ENCODE assay signal across 23 cellular contexts in the genomic region with DNA sequence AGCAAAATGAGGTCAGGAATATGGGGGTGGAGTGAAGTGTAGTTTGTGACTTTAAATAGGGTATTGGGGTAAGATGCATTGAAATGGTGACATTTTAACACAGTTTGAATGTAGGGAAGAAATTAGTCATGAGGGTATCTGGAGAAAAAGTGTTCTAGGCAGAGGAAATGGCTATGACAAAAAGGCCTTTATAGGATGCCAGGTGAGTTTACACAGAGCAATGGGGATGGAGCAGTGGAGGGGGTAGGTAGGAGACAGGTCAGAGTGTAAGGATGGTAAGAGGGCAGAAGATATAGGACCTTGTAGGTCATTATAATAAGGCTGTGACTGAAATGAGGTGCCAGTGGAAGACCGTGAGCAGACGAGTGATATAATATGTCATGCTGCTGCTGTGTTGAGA. TPM values are rescaled to one million over a fixed set of nuclear protein-coding genes. Genes with fewer than 3 reads are reported as not detected.
DNase-seq lines count a peak whose midpoint lies in the region; ATAC-seq and TF ChIP-seq lines count a peak whose summit lies in the region.
"Had no signal": no experiment of that assay in that cellular context is flagged by ENCODE, and none has a peak within 500 bp of the region (broad histone marks: within the 10 kb centered on the region; RNA-seq: fewer than 3 reads in every experiment).

No MANE protein-coding gene starts in this region.

- no peak for DNase-seq in activated CD4-positive, alpha-beta memory T cell treated with anti-CD3 and anti-CD28 coated beads for 36 hours
- DNase-seq in activated CD4-positive, alpha-beta memory T cell treated with anti-CD3 and anti-CD28 coated beads, Interleukin-2, amount 10 ng/mL, durations not matched to agents 7 days and 5 days = no peak
- peak; percentile 9 for DNase-seq in GM23248
- no peak for DNase-seq in foreskin keratinocyte
- no peak for DNase-seq in smooth muscle cell (lab: John Stamatoyannopoulos, UW; ENCODE audit: unreplicated experiment)
- DNase-seq in CD8-positive, alpha-beta T cell = no peak
- no peak for DNase-seq in HPDE6-E6E7 (ENCODE audit: extremely low spot score)
- DNase-seq: adrenal gland; body of pancreas; midbrain; naive thymus-derived CD8-positive, alpha-beta T cell; NCI-H1417 treated with DMSO at 0.1 percent for 48 hours; NCI-H2081 treated with DMSO at 0.1 percent for 48 hours; NCI-H226; NCI-H748 treated with DMSO at 0.1 percent for 48 hours; occipital lobe; Peyer's patch; SJCRH30; substantia nigra had no signal

- TF ChIP-seq CTCF in foreskin keratinocyte (conservative IDR thresholded peaks at IDR 0.05) (no peak), smooth muscle cell (IDR thresholded peaks at IDR 0.05; ENCODE audit: borderline replicate concordance, insufficient read depth, poor library complexity, severe bottlenecking) (no peak)
- TF ChIP-seq CTCF in CD8-positive, alpha-beta T cell (IDR thresholded peaks at IDR 0.05) = no peak

- H3K27ac Mint-ChIP-seq in activated CD4-positive, alpha-beta memory T cell treated with anti-CD3 and anti-CD28 coated beads for 36 hours = peak overlapping the region; percentile 19
- H3K27ac Mint-ChIP-seq in activated CD4-positive, alpha-beta memory T cell treated with anti-CD3 and anti-CD28 coated beads, Interleukin-2, amount 10 ng/mL, durations not matched to agents 7 days and 5 days = no peak overlapping the region
- no peak overlapping the region for H3K27ac Mint-ChIP-seq in CD8-positive, alpha-beta T cell
- H3K27ac Mint-ChIP-seq: CD4-positive, CD25-positive, alpha-beta regulatory T cell had no signal

- in situ Hi-C loops in GM23248 (cut with MboI) = no loop called here

- H4K20me1 ChIP-seq in GM23248 (ENCODE audit: insufficient read depth) (no peaks in the 10 kb centered on the region), smooth muscle cell (ENCODE audit: low read depth) (no peaks in the 10 kb centered on the region)

- H3K36me3 Mint-ChIP-seq in activated CD4-positive, alpha-beta memory T cell treated with anti-CD3 and anti-CD28 coated beads for 36 hours = peaks cover 5% of the 10 kb centered on the region
- no peaks in the 10 kb centered on the region for H3K36me3 Mint-ChIP-seq in activated CD4-positive, alpha-beta memory T cell treated with anti-CD3 and anti-CD28 coated beads, Interleukin-2, amount 10 ng/mL, durations not matched to agents 7 days and 5 days (ENCODE audit: low read depth)
- peaks cover 37% of the 10 kb centered on the region for H3K36me3 Mint-ChIP-seq in CD8-positive, alpha-beta T cell

- H3K36me3 ChIP-seq in GM23248 (ENCODE audit: low read depth) (peaks cover 46% of the 10 kb centered on the region), smooth muscle cell (ENCODE audit: low read depth) (peaks cover 5% of the 10 kb centered on the region)
- no peaks in the 10 kb centered on the region for H3K36me3 ChIP-seq in CD8-positive, alpha-beta T cell (ENCODE audit: insufficient read depth, low read length)
- H3K36me3 ChIP-seq: SJCRH30 had no signal

- ATAC-seq in foreskin keratinocyte = no peak
- no peak for ATAC-seq in HG03045 (IDR thresholded peaks at IDR 0.05; ENCODE audit: unreplicated experiment)
- no peak for ATAC-seq in CD8-positive, alpha-beta T cell
- ATAC-seq: body of pancreas; left lobe of liver; naive thymus-derived CD8-positive, alpha-beta T cell had no signal

- H3K4me1 ChIP-seq in GM23248 (ENCODE audit: insufficient read depth) (peaks cover 16% of the 10 kb centered on the region), foreskin keratinocyte (no peaks in the 10 kb centered on the region), smooth muscle cell (ENCODE audit: low read depth) (no peaks in the 10 kb centered on the region)
- no peaks in the 10 kb centered on the region for H3K4me1 ChIP-seq in CD8-positive, alpha-beta T cell (ENCODE audit: insufficient read depth, low read length)
- H3K4me1 ChIP-seq: body of pancreas, Peyer's patch, SJCRH30 had no signal

- CTCF ChIA-PET in activated CD4-positive, alpha-beta memory T cell treated with anti-CD3 and anti-CD28 coated beads for 36 hours (lab: Charles Lee) = no interaction called here
- CTCF ChIA-PET in activated CD4-positive, alpha-beta memory T cell treated with anti-CD3 and anti-CD28 coated beads, Interleukin-2, amount 10 ng/mL, durations not matched to agents 7 days and 5 days (lab: Charles Lee) = no interaction called here
- CTCF ChIA-PET in CD8-positive, alpha-beta T cell (lab: Charles Lee) = no interaction called here

- H3K27me3 ChIP-seq in GM23248 (replicated peaks; ENCODE audit: insufficient read depth) = no peaks in the 10 kb centered on the region
- H3K27me3 ChIP-seq in foreskin keratinocyte = no peaks in the 10 kb centered on the region
- no peaks in the 10 kb centered on the region for H3K27me3 ChIP-seq in smooth muscle cell (ENCODE audit: low read depth)
- H3K27me3 ChIP-seq in CD8-positive, alpha-beta T cell (ENCODE audit: insufficient read depth, low read length) = no peaks in the 10 kb centered on the region
- H3K27me3 ChIP-seq: adrenal gland, body of pancreas, Peyer's patch, SJCRH30 had no signal

- H3K27me3 Mint-ChIP-seq in activated CD4-positive, alpha-beta memory T cell treated with anti-CD3 and anti-CD28 coated beads for 36 hours = no peaks in the 10 kb centered on the region
- H3K27me3 Mint-ChIP-seq in activated CD4-positive, alpha-beta memory T cell treated with anti-CD3 and anti-CD28 coated beads, Interleukin-2, amount 10 ng/mL, durations not matched to agents 7 days and 5 days = no peaks in the 10 kb centered on the region
- H3K27me3 Mint-ChIP-seq in CD8-positive, alpha-beta T cell (ENCODE audit: low read depth) = no peaks in the 10 kb centered on the region
- H3K27me3 Mint-ChIP-seq: CD4-positive, CD25-positive, alpha-beta regulatory T cell; naive thymus-derived CD8-positive, alpha-beta T cell had no signal

- no peak overlapping the region for H3K4me2 ChIP-seq in GM23248 (ENCODE audit: unreplicated experiment)
- H3K4me2 ChIP-seq in smooth muscle cell = no peak overlapping the region

- H3K9me3 ChIP-seq in GM23248 (ENCODE audit: low read depth) (no peaks in the 10 kb centered on the region), smooth muscle cell (replicated peaks; ENCODE audit: low read depth) (no peaks in the 10 kb centered on the region)
- no peaks in the 10 kb centered on the region for H3K9me3 ChIP-seq in CD8-positive, alpha-beta T cell (ENCODE audit: low read length)
- H3K9me3 ChIP-seq: adrenal gland, body of pancreas, Peyer's patch, SJCRH30 had no signal

- no peaks in the 10 kb centered on the region for H3K9me3 Mint-ChIP-seq in activated CD4-positive, alpha-beta memory T cell treated with anti-CD3 and anti-CD28 coated beads for 36 hours
- no peaks in the 10 kb centered on the region for H3K9me3 Mint-ChIP-seq in activated CD4-positive, alpha-beta memory T cell treated with anti-CD3 and anti-CD28 coated beads, Interleukin-2, amount 10 ng/mL, durations not matched to agents 7 days and 5 days
- no peaks in the 10 kb centered on the region for H3K9me3 Mint-ChIP-seq in CD8-positive, alpha-beta T cell
- H3K9me3 Mint-ChIP-seq: CD4-positive, CD25-positive, alpha-beta regulatory T cell; naive thymus-derived CD8-positive, alpha-beta T cell had no signal

- no peaks in the 10 kb centered on the region for H3K9me2 ChIP-seq in GM23248 (ENCODE audit: insufficient read depth)

- no peak overlapping the region for H3K4me3 ChIP-seq in GM23248
- no peak overlapping the region for H3K4me3 ChIP-seq in smooth muscle cell
- H3K4me3 ChIP-seq in CD8-positive, alpha-beta T cell (ENCODE audit: low read depth, low read length) = no peak overlapping the region
- H3K4me3 ChIP-seq: adrenal gland, body of pancreas, Peyer's patch, SJCRH30, skin epidermis had no signal

- POLR2A ChIA-PET in activated CD4-positive, alpha-beta memory T cell treated with anti-CD3 and anti-CD28 coated beads for 36 hours (lab: Charles Lee) = interaction anchor here (1.6 kb wide), 1 partner anchor 181 kb away, joined by 5 read pairs; no protein-coding TSS in a partner anchor
- POLR2A ChIA-PET in activated CD4-positive, alpha-beta memory T cell treated with anti-CD3 and anti-CD28 coated beads, Interleukin-2, amount 10 ng/mL, durations not matched to agents 7 days and 5 days (lab: Charles Lee) = no interaction called here
- POLR2A ChIA-PET in CD8-positive, alpha-beta T cell (lab: Charles Lee) = no interaction called here

- 74 to 78% methylated on average over 2 of the region's 2 CpGs for WGBS in GM23248 (ENCODE audit: low coverage in 1 of 2, low lambda C conversion rate in 2 of 2, missing lambda C conversion rate in 2 of 2), 2 experiments
- WGBS in smooth muscle cell (ENCODE audit: low lambda C conversion rate) = 77% methylated on average over 2 of the region's 2 CpGs

- intact Hi-C loops in activated CD4-positive, alpha-beta memory T cell treated with anti-CD3 and anti-CD28 coated beads for 36 hours (cut with micrococcal nuclease) = loop anchor here (1.0 kb wide), 2 partner anchors 12 to 182 kb away; no protein-coding TSS in a partner anchor
- intact Hi-C loops in CD8-positive, alpha-beta T cell (cut with DNase I, micrococcal nuclease) = no loop called here

- H3K9ac ChIP-seq in GM23248 (peak overlapping the region; percentile 50; the same call in 1 of the 2 replicates), smooth muscle cell (ENCODE audit: low read depth) (peak overlapping the region; percentile 61)

- H3K27ac ChIP-seq in GM23248 (peak overlapping the region; percentile 76), foreskin keratinocyte (peak overlapping the region; percentile 9), smooth muscle cell (ENCODE audit: low read depth) (peak overlapping the region; percentile 86)
- H3K27ac ChIP-seq in CD8-positive, alpha-beta T cell (ENCODE audit: low read depth, low read length) = no peak overlapping the region
- H3K27ac ChIP-seq: body of pancreas, Peyer's patch, SJCRH30, skin epidermis had no signal

- peaks cover 14% of the 10 kb centered on the region for H3F3A ChIP-seq in GM23248 (ENCODE audit: insufficient read depth)
- no peaks in the 10 kb centered on the region for H3F3A ChIP-seq in smooth muscle cell (ENCODE audit: low read depth)

- peaks cover 28% of the 10 kb centered on the region for H3K4me1 Mint-ChIP-seq in activated CD4-positive, alpha-beta memory T cell treated with anti-CD3 and anti-CD28 coated beads for 36 hours (ENCODE audit: low read depth)
- peaks cover 17% of the 10 kb centered on the region for H3K4me1 Mint-ChIP-seq in activated CD4-positive, alpha-beta memory T cell treated with anti-CD3 and anti-CD28 coated beads, Interleukin-2, amount 10 ng/mL, durations not matched to agents 7 days and 5 days
- H3K4me1 Mint-ChIP-seq in CD8-positive, alpha-beta T cell (ENCODE audit: low read depth) = no peaks in the 10 kb centered on the region

- no peak overlapping the region for H3K4me3 Mint-ChIP-seq in activated CD4-positive, alpha-beta memory T cell treated with anti-CD3 and anti-CD28 coated beads for 36 hours
- no peak overlapping the region for H3K4me3 Mint-ChIP-seq in activated CD4-positive, alpha-beta memory T cell treated with anti-CD3 and anti-CD28 coated beads, Interleukin-2, amount 10 ng/mL, durations not matched to agents 7 days and 5 days
- H3K4me3 Mint-ChIP-seq in CD8-positive, alpha-beta T cell = no peak overlapping the region
- H3K4me3 Mint-ChIP-seq: naive thymus-derived CD8-positive, alpha-beta T cell had no signal

- H2AFZ ChIP-seq in GM23248 (no peak overlapping the region), smooth muscle cell (ENCODE audit: low read depth) (no peak overlapping the region)

- H3K79me2 ChIP-seq in GM23248 (ENCODE audit: insufficient read depth) (no peaks in the 10 kb centered on the region), smooth muscle cell (ENCODE audit: low read depth) (no peaks in the 10 kb centered on the region)

RNA-seq across cellular contexts. Expression of gene HEATR5A, which starts 30.4 kb away (rescaled TPM):
- total RNA-seq in activated CD4-positive, alpha-beta memory T cell treated with anti-CD3 and anti-CD28 coated beads for 36 hours = 10 to 100 TPM; 12.8 to 13.0 TPM
- 10 to 100 TPM in 1 of 2 experiments, 1 to 10 TPM in 1; 9.4 to 12.5 TPM for total RNA-seq in activated CD4-positive, alpha-beta memory T cell treated with anti-CD3 and anti-CD28 coated beads, Interleukin-2, amount 10 ng/mL, durations not matched to agents 7 days and 5 days
- 70.3 and 89.2 TPM in 2 replicates for total RNA-seq in GM23248 (2014; rRNA removed; shearing (Covaris generic))
- polyA plus RNA-seq in GM23248 (2016; fragmentation: Nextera tagmentation; extraction: Ambion mirVana) = 44.4 and 49.1 TPM in 2 replicates
- 16.1 and 21.6 TPM in 2 replicates for total RNA-seq in foreskin keratinocyte
- 6.5 and 6.9 TPM in 2 replicates for polyA plus RNA-seq in foreskin keratinocyte
- 49.8 and 72.2 TPM in 2 replicates for total RNA-seq in smooth muscle cell
- 25.4 and 28.5 TPM in 2 replicates for polyA plus RNA-seq in smooth muscle cell
- total RNA-seq in CD8-positive, alpha-beta T cell = 1 to 10 TPM; 3.4 to 3.5 TPM
